In genomic region chr10:95246582-95247051, GRCh38 we compare ENCODE assay signal across 9 cellular contexts. TPM values are rescaled to one million over a fixed set of nuclear protein-coding genes. Genes with fewer than 3 reads are reported as not detected.
DNase-seq lines count a peak whose midpoint lies in the region; ATAC-seq and TF ChIP-seq lines count a peak whose summit lies in the region.
"Had no signal": no experiment of that assay in that cellular context is flagged by ENCODE, and none has a peak within 500 bp of the region (broad histone marks: within the 10 kb centered on the region; RNA-seq: fewer than 3 reads in every experiment).

No MANE protein-coding gene starts in this region.

- POLR2A ChIA-PET in Caco-2 (lab: Charles Lee) = interaction anchor here (0.8 to 1.2 kb wide), 2 partner anchors 20 to 100 kb away, joined by 3 to 6 read pairs; no protein-coding TSS in a partner anchor

- H3K4me1 Mint-ChIP-seq in Caco-2 (ENCODE audit: low read depth, unreplicated experiment) = peaks cover 29% of the 10 kb centered on the region
- H3K4me1 Mint-ChIP-seq: activated naive CD4-positive, alpha-beta T cell treated with anti-CD3 and anti-CD28 coated beads, Interleukin-2, amount 50 U/mL, for 24 hours had no signal

- WGBS in mesodermal cell (ENCODE audit: insufficient coverage in 2 of 2), 2 experiments = 17 to 31% methylated on average over 1 of the region's 1 CpG

- TF ChIP-seq CTCF in Caco-2 (IDR thresholded peaks at IDR 0.05; ENCODE audit: insufficient read depth in 1 of 2, low read depth in 1 of 2, low read length in 1 of 2, severe bottlenecking in 1 of 2, unreplicated experiment in 1 of 2) = peak; percentile 77 to 90

- no peaks in the 10 kb centered on the region for H3K9me3 Mint-ChIP-seq in Caco-2 (ENCODE audit: unreplicated experiment)
- H3K9me3 Mint-ChIP-seq: activated naive CD4-positive, alpha-beta T cell treated with anti-CD3 and anti-CD28 coated beads, Interleukin-2, amount 50 U/mL, for 24 hours had no signal

- no peak overlapping the region for H3K4me3 ChIP-seq in Caco-2 (ENCODE audit: low read depth, low read length)
- no peak overlapping the region for H3K4me3 ChIP-seq in mesodermal cell (ENCODE audit: extremely low read depth, insufficient read depth, low read length, poor library complexity, severe bottlenecking)

- no peaks in the 10 kb centered on the region for H3K27me3 Mint-ChIP-seq in Caco-2 (ENCODE audit: insufficient read depth, unreplicated experiment)

- H3K4me1 ChIP-seq in Caco-2 (peaks cover 25% of the 10 kb centered on the region), mesodermal cell (ENCODE audit: control insufficient read depth, insufficient read depth, low read length, poor library complexity, severe bottlenecking) (peaks cover 27% of the 10 kb centered on the region)

- peak overlapping the region; percentile 7 for H3K27ac Mint-ChIP-seq in Caco-2 (ENCODE audit: unreplicated experiment)
- H3K27ac Mint-ChIP-seq: activated naive CD4-positive, alpha-beta T cell treated with anti-CD3 and anti-CD28 coated beads, Interleukin-2, amount 50 U/mL, for 24 hours had no signal

- H3K4me3 Mint-ChIP-seq in Caco-2 (ENCODE audit: unreplicated experiment) = no peak overlapping the region
- H3K4me3 Mint-ChIP-seq: activated naive CD4-positive, alpha-beta T cell treated with anti-CD3 and anti-CD28 coated beads, Interleukin-2, amount 50 U/mL, for 24 hours had no signal

- H3K27me3 ChIP-seq in Caco-2 (replicated peaks; ENCODE audit: control insufficient read depth, insufficient read depth, low read length) = no peaks in the 10 kb centered on the region

- H3K36me3 ChIP-seq in Caco-2 (ENCODE audit: control insufficient read depth, insufficient read depth, low read length) (peaks cover 8% of the 10 kb centered on the region), mesodermal cell (ENCODE audit: control insufficient read depth, insufficient read depth, low read length) (peaks cover 70% of the 10 kb centered on the region)

- BruUV-seq in Caco-2 (replicated peaks; lab: Mats Ljungman, UMichigan) = no TSS peak

- H3K27ac ChIP-seq in mesodermal cell (ENCODE audit: low read depth, low read length, severe bottlenecking) = peak overlapping the region; percentile 97

- no peaks in the 10 kb centered on the region for H3K9me3 ChIP-seq in Caco-2
- H3K9me3 ChIP-seq in mesodermal cell (ENCODE audit: control insufficient read depth, low read length) = no peaks in the 10 kb centered on the region

- peaks cover 98% of the 10 kb centered on the region for H3K36me3 Mint-ChIP-seq in Caco-2 (ENCODE audit: insufficient read depth, unreplicated experiment)
- H3K36me3 Mint-ChIP-seq: activated naive CD4-positive, alpha-beta T cell treated with anti-CD3 and anti-CD28 coated beads, Interleukin-2, amount 50 U/mL, for 24 hours had no signal

- intact Hi-C loops in Caco-2 (cut with micrococcal nuclease; ENCODE audit: unreplicated experiment) = loop anchor here (1.0 to 5.0 kb wide), 5 partner anchors 14 to 356 kb away; no protein-coding TSS in a partner anchor

- CTCF ChIA-PET in Caco-2 (lab: Charles Lee) = interaction anchor here (1.0 to 4.2 kb wide), 9 partner anchors 18 to 117 kb away, joined by 3 to 64 read pairs (median 5); no protein-coding TSS in a partner anchor

- DNase-seq in Caco-2 = peak; percentile 74 to 82
- peak; percentile 32 for DNase-seq in NCI-H2107 treated with DMSO at 0.1 percent for 48 hours (lab: John Stamatoyannopoulos, UW; ENCODE audit: unreplicated experiment)
- DNase-seq in activated CD4-positive, alpha-beta T cell treated with anti-CD3 and anti-CD28 coated beads for 4 hours = peak; percentile 51 to 52
- peak; percentile 47 for DNase-seq in effector CD4-positive, alpha-beta T cell
- peak; percentile 85 for DNase-seq in stimulated activated CD8-positive, alpha-beta memory T cell treated with anti-CD3 and anti-CD28 coated beads, Interleukin-4, amount 100 ng/mL, for 48 hours
- DNase-seq in epidermal melanocyte (ENCODE audit: insufficient read length, low spot score) = no peak

- ATAC-seq in GM21723 (IDR thresholded peaks at IDR 0.05; ENCODE audit: unreplicated experiment) = peak; percentile 31

RNA-seq across cellular contexts. Expression of gene PDLIM1, which starts 44.2 kb away (rescaled TPM):
- 417 and 506 TPM in 2 replicates for total RNA-seq in Caco-2 (2022)
- polyA plus RNA-seq in mesodermal cell (2013, experiment 1 of 2) = 168 TPM
- 163 TPM for polyA plus RNA-seq in mesodermal cell (2013, experiment 2 of 2)

RNA-seq across cellular contexts. Expression of gene ACSM6, which starts 52.6 kb away (rescaled TPM):
- not detected in 2 replicates for total RNA-seq in Caco-2 (2022)
- not detected for polyA plus RNA-seq in mesodermal cell (2013, experiment 1 of 2)
- not detected for polyA plus RNA-seq in mesodermal cell (2013, experiment 2 of 2)
